ENCODE assay signal across 14 cellular contexts in genomic region chr6:134512946-134513345, GRCh38.
DNase-seq lines count a peak whose midpoint lies in the region; TF ChIP-seq lines count a peak whose summit lies in the region.
"Had no signal": no experiment of that assay in that cellular context is flagged by ENCODE, and none has a peak within 500 bp of the region (broad histone marks: within the 10 kb centered on the region; RNA-seq: fewer than 3 reads in every experiment).

No MANE protein-coding gene starts in this region.

- H3K9me3 ChIP-seq in SK-N-MC (ENCODE audit: low read depth, low read length), result no peaks in the 10 kb centered on the region

- H3K36me3 ChIP-seq in SK-N-MC (ENCODE audit: insufficient read depth, low read length), result no peaks in the 10 kb centered on the region

- H3K36me3 Mint-ChIP-seq in osteocyte (ENCODE audit: unreplicated experiment) (no peaks in the 10 kb centered on the region), glutamatergic neuron (ENCODE audit: unreplicated experiment) (no peaks in the 10 kb centered on the region)
- H3K36me3 Mint-ChIP-seq: activated naive CD8-positive, alpha-beta T cell; CD8-positive, alpha-beta memory T cell had no signal

- DNase-seq in EH (ENCODE audit: low read depth), result peak; percentile 12
- DNase-seq in SK-N-MC (ENCODE audit: low read depth, low spot score), result no peak
- DNase-seq in foreskin melanocyte, result peak; percentile 79
- DNase-seq in osteocyte (ENCODE audit: extremely low spot score, unreplicated experiment), result no peak
- DNase-seq in HK-2 (ENCODE audit: unreplicated experiment), result no peak
- no peak for DNase-seq in activated effector memory CD4-positive, alpha-beta T cell treated with anti-CD3 and anti-CD28 coated beads, Interleukin-2, amount 50 U/mL, for 16 hours
- DNase-seq in glutamatergic neuron, result no peak
- DNase-seq in NCI-H526 treated with DMSO at 0.1 percent for 48 hours (lab: John Stamatoyannopoulos, UW), result no peak
- DNase-seq: activated CD8-positive, alpha-beta T cell treated with anti-CD3 and anti-CD28 coated beads, Interleukin-2, amount 10 ng/mL, durations not matched to agents 7 days and 5 days; CD8-positive, alpha-beta memory T cell; NCI-H345; stimulated activated naive CD8-positive, alpha-beta T cell treated with anti-CD3 and anti-CD28 coated beads, Interleukin-15, amount 100 ng/mL, for 72 hours had no signal

- H3K9ac ChIP-seq in SK-N-MC (ENCODE audit: insufficient read length), result peak overlapping the region; percentile 28

- TF ChIP-seq CTCF in osteocyte (IDR thresholded peaks at IDR 0.05) (no peak), glutamatergic neuron (IDR thresholded peaks at IDR 0.05; ENCODE audit: partially characterized antibody, unreplicated experiment) (no peak)

- H3K27ac ChIP-seq in SK-N-MC, result peak overlapping the region; percentile 59

- peak overlapping the region; percentile 68 for H3K27ac Mint-ChIP-seq in osteocyte (ENCODE audit: unreplicated experiment)
- H3K27ac Mint-ChIP-seq in glutamatergic neuron (ENCODE audit: unreplicated experiment), result no peak overlapping the region
- H3K27ac Mint-ChIP-seq: activated CD8-positive, alpha-beta T cell treated with anti-CD3 and anti-CD28 coated beads, Interleukin-2, amount 10 ng/mL, durations not matched to agents 7 days and 5 days; activated naive CD8-positive, alpha-beta T cell; CD8-positive, alpha-beta memory T cell; memory B cell; stimulated activated naive CD8-positive, alpha-beta T cell treated with anti-CD3 and anti-CD28 coated beads, Interleukin-15, amount 100 ng/mL, for 72 hours had no signal

- H3K4me1 Mint-ChIP-seq in osteocyte (ENCODE audit: unreplicated experiment) (peaks cover 34% of the 10 kb centered on the region), glutamatergic neuron (ENCODE audit: low read depth, unreplicated experiment) (peaks cover 6% of the 10 kb centered on the region)
- H3K4me1 Mint-ChIP-seq: CD8-positive, alpha-beta memory T cell had no signal

- peak overlapping the region; percentile 21; the same call in 1 of the 2 replicates for H3K4me3 ChIP-seq in SK-N-MC

- H3K9me3 Mint-ChIP-seq in osteocyte (ENCODE audit: unreplicated experiment), result no peaks in the 10 kb centered on the region
- H3K9me3 Mint-ChIP-seq in glutamatergic neuron (ENCODE audit: unreplicated experiment), result no peaks in the 10 kb centered on the region
- H3K9me3 Mint-ChIP-seq: CD8-positive, alpha-beta memory T cell; memory B cell had no signal

- H3K27me3 Mint-ChIP-seq in osteocyte (ENCODE audit: unreplicated experiment) (no peaks in the 10 kb centered on the region), glutamatergic neuron (ENCODE audit: unreplicated experiment) (no peaks in the 10 kb centered on the region)
- H3K27me3 Mint-ChIP-seq: activated naive CD8-positive, alpha-beta T cell; CD8-positive, alpha-beta memory T cell; memory B cell; stimulated activated naive CD8-positive, alpha-beta T cell treated with anti-CD3 and anti-CD28 coated beads, Interleukin-15, amount 100 ng/mL, for 72 hours had no signal

- H3K4me3 Mint-ChIP-seq in osteocyte (ENCODE audit: unreplicated experiment) (no peak overlapping the region), glutamatergic neuron (ENCODE audit: unreplicated experiment) (no peak overlapping the region)
- H3K4me3 Mint-ChIP-seq: activated CD8-positive, alpha-beta T cell treated with anti-CD3 and anti-CD28 coated beads, Interleukin-2, amount 10 ng/mL, durations not matched to agents 7 days and 5 days; activated naive CD8-positive, alpha-beta T cell; CD8-positive, alpha-beta memory T cell; memory B cell; stimulated activated naive CD8-positive, alpha-beta T cell treated with anti-CD3 and anti-CD28 coated beads, Interleukin-15, amount 100 ng/mL, for 72 hours had no signal

Comparison
In these comparisons a context has a peak if more than half of its experiments do, and no peak if none do; other contexts are left out.
1. DNase-seq: peak in EH (single experiment) and foreskin melanocyte (single experiment); none in SK-N-MC (single experiment), osteocyte (single experiment), HK-2 (single experiment), activated effector memory CD4-positive, alpha-beta T cell treated with anti-CD3 and anti-CD28 coated beads, Interleukin-2, amount 50 U/mL, for 16 hours (single experiment), glutamatergic neuron (single experiment) and NCI-H526 treated with DMSO at 0.1 percent for 48 hours (single experiment).